8 cellular contexts compared by ENCODE assay signal in genomic region chr21:44818636-44819011, GRCh38. TPM values are rescaled to one million over a fixed set of nuclear protein-coding genes. Genes with fewer than 3 reads are reported as not detected.
DNase-seq lines count a peak whose midpoint lies in the region; ATAC-seq and TF ChIP-seq lines count a peak whose summit lies in the region.

No MANE protein-coding gene starts in this region.

- TF ChIP-seq POLR2A in gastroesophageal sphincter (IDR thresholded peaks at IDR 0.05): no peak

- H3K27ac ChIP-seq in gastroesophageal sphincter: peak overlapping the region; percentile 69 to 95 (median 90)

- peaks cover 0 to 39% (median 11%) of the 10 kb centered on the region in 3 donors for H3K4me1 ChIP-seq in gastroesophageal sphincter

- WGBS in gastroesophageal sphincter (ENCODE audit: low coverage in 1 of 2), 2 donors: no CpG with 5 or more reads among the region's 37 CpGs

- no peak for TF ChIP-seq EP300 in gastroesophageal sphincter (IDR thresholded peaks at IDR 0.05)

- no peak for TF ChIP-seq CTCF in GM12864 (IDR thresholded peaks at IDR 0.05; ENCODE audit: low read depth, low read length, missing control alignments)
- TF ChIP-seq CTCF in WI38 (IDR thresholded peaks at IDR 0.05; ENCODE audit: low read depth, low read length): no peak
- no peak for TF ChIP-seq CTCF in gastroesophageal sphincter (IDR thresholded peaks at IDR 0.05)
- TF ChIP-seq CTCF in retinal pigment epithelial cell (conservative IDR thresholded peaks at IDR 0.05; ENCODE audit: low read depth, low read length): no peak

- H3K4me3 ChIP-seq in GM12864 (ENCODE audit: low read depth, low read length) (peak overlapping the region; percentile 77), WI38 (ENCODE audit: low read depth, low read length) (peak overlapping the region; percentile 66), gastroesophageal sphincter (peak overlapping the region; percentile 84 to 91), retinal pigment epithelial cell (ENCODE audit: low read length) (peak overlapping the region; percentile 38)

- H3K9me3 ChIP-seq in gastroesophageal sphincter: peaks cover 0 to 48% (median 0%) of the 10 kb centered on the region in 3 donors

- DNase-seq in GM12864 (ENCODE audit: low read depth) (no peak), retinal pigment epithelial cell (ENCODE audit: low read depth) (no peak), HuH-7.5 (ENCODE audit: low spot score) (no peak)
- no peak for DNase-seq in activated CD4-positive, alpha-beta T cell treated with anti-CD3 and anti-CD28 coated beads for 48 hours

- H3K27me3 ChIP-seq in gastroesophageal sphincter: no peaks in the 10 kb centered on the region

- peaks cover 0 to 3% of the 10 kb centered on the region in 2 donors for H3K36me3 ChIP-seq in gastroesophageal sphincter

- ATAC-seq in gastroesophageal sphincter (no peak), HG02970 (IDR thresholded peaks at IDR 0.05; ENCODE audit: low FRiP score, unreplicated experiment) (no peak), HG03378 (IDR thresholded peaks at IDR 0.05; ENCODE audit: unreplicated experiment) (no peak)

RNA-seq across cellular contexts. Expression of gene SUMO3, which starts 0.8 kb away (rescaled TPM):
- total RNA-seq in gastroesophageal sphincter: 10 to 100 TPM; 41.7 to 56.2 (median 53.7) TPM

RNA-seq across cellular contexts. Expression of gene UBE2G2, which starts 17.0 kb away (rescaled TPM):
- 10 to 100 TPM; 48.3 to 93.4 (median 83.9) TPM for total RNA-seq in gastroesophageal sphincter

RNA-seq across cellular contexts. Expression of gene PTTG1IP, which starts 54.9 kb away (rescaled TPM):
- total RNA-seq in gastroesophageal sphincter: 100 to 1,000 TPM; 217 to 419 (median 313) TPM
